In genomic region chr19:1438035-1438932, GRCh38 we compare ENCODE assay signal across 8 cellular contexts. TPM values are rescaled to one million over a fixed set of nuclear protein-coding genes. Genes with fewer than 3 reads are reported as not detected.
DNase-seq lines count a peak whose midpoint lies in the region; ATAC-seq and TF ChIP-seq lines count a peak whose summit lies in the region.

RPS15 (plus strand) TSS chr19:1438396; CDS start chr19:1438426, 30 bp downstream.

- intact Hi-C loops in CD14-positive monocyte (cut with micrococcal nuclease) (loop anchor here in 1 of 2 donors (1.0 to 2.0 kb wide), 2 partner anchors 41 to 55 kb away; partner anchors contain the start of genes C19orf25 and NDUFS7), right lobe of liver (cut with DNase I) (no loop called here)

- H3K4me1 Mint-ChIP-seq in CD14-positive monocyte = peaks cover 27% of the 10 kb centered on the region

- WGBS in right lobe of liver (ENCODE audit: insufficient coverage, low coverage, low lambda C conversion rate, missing lambda C conversion rate) = 0% methylated on average over 11 of the region's 100 CpGs

- peaks cover 0 to 4% (median 1%) of the 10 kb centered on the region in 3 donors for H3K27me3 Mint-ChIP-seq in CD14-positive monocyte (ENCODE audit: low read depth in 3 of 3)

- no peaks in the 10 kb centered on the region for H3K9me3 ChIP-seq in right lobe of liver

- H3K4me3 Mint-ChIP-seq in CD14-positive monocyte = peak within 1 kb of the TSS; percentile 89 to 95

- H3K27me3 ChIP-seq in right lobe of liver = no peaks in the 10 kb centered on the region

- peak; percentile 96 for DNase-seq in CD14-positive monocyte (ENCODE audit: low spot score)
- DNase-seq in NCI-H774 (lab: John Stamatoyannopoulos, UW) = peak; percentile 93
- DNase-seq in activated CD4-positive, alpha-beta T cell treated with anti-CD3 and anti-CD28 coated beads, Interleukin-2, amount 50 U/mL, for 4 hours = peak; percentile 92 to 94
- DNase-seq in dermis microvascular lymphatic vessel endothelial cell (ENCODE audit: low read depth in 2 of 2) = peak; percentile 90 to 95
- peak; percentile 96 to 97 (median 97) for DNase-seq in right lobe of liver
- DNase-seq in stimulated activated CD4-positive, alpha-beta T cell treated with anti-CD3 and anti-CD28 coated beads, Interleukin-4, amount 100 ng/mL, for 24 hours = peak; percentile 97

- peak; percentile 86 for TF ChIP-seq POLR2A in right lobe of liver (IDR thresholded peaks at IDR 0.05)

- H3K36me3 Mint-ChIP-seq in CD14-positive monocyte = peaks cover 38 to 50% of the 10 kb centered on the region in 2 donors

- H3K4me1 ChIP-seq in right lobe of liver = peaks cover 0 to 10% (median 3%) of the 10 kb centered on the region in 4 donors

- TF ChIP-seq CTCF in CD14-positive monocyte (IDR thresholded peaks at IDR 0.05) = peak; percentile 97
- TF ChIP-seq CTCF in right lobe of liver (IDR thresholded peaks at IDR 0.05) = peak; percentile 88 to 99 (median 96)

- peaks cover 0 to 38% (median 16%) of the 10 kb centered on the region in 4 donors for H3K36me3 ChIP-seq in right lobe of liver

- peak within 1 kb of the TSS; percentile 64 to 76 (median 75) for H3K27ac ChIP-seq in right lobe of liver

- H3K27ac Mint-ChIP-seq in CD14-positive monocyte = peak within 1 kb of the TSS; percentile 95 to 99 (median 99)

- ATAC-seq in GM19351 (IDR thresholded peaks at IDR 0.05; ENCODE audit: unreplicated experiment) = peak; percentile 80
- ATAC-seq in HG03571 (IDR thresholded peaks at IDR 0.05; ENCODE audit: unreplicated experiment) = peak; percentile 71
- ATAC-seq in right lobe of liver = peak; percentile 92 to 98 (median 94)

- peaks cover 0 to 2% (median 0%) of the 10 kb centered on the region in 7 donors for H3K9me3 Mint-ChIP-seq in CD14-positive monocyte

- peak within 1 kb of the TSS; percentile 84 to 99 (median 97) for H3K4me3 ChIP-seq in right lobe of liver

RNA-seq across cellular contexts. Expression of gene RPS15, which starts in this region (rescaled TPM):
- 1,000 to 10,000 TPM; 1,318 to 1,526 TPM for polyA plus RNA-seq in CD14-positive monocyte
- 352 and 534 TPM in 2 replicates for total RNA-seq in dermis microvascular lymphatic vessel endothelial cell
- total RNA-seq in right lobe of liver = 1,000 to 10,000 TPM in 2 of 6 experiments, 100 to 1,000 TPM in 4; 334 to 1,615 (median 355) TPM

Comparison
In these comparisons a context has a peak if more than half of its experiments do, and no peak if none do; other contexts are left out.
1. Peak in every context shown above with its lines: DNase-seq, ATAC-seq, H3K4me3 ChIP-seq and H3K27ac ChIP-seq.